1 cellular context compared by ENCODE assay signal in the genomic region with DNA sequence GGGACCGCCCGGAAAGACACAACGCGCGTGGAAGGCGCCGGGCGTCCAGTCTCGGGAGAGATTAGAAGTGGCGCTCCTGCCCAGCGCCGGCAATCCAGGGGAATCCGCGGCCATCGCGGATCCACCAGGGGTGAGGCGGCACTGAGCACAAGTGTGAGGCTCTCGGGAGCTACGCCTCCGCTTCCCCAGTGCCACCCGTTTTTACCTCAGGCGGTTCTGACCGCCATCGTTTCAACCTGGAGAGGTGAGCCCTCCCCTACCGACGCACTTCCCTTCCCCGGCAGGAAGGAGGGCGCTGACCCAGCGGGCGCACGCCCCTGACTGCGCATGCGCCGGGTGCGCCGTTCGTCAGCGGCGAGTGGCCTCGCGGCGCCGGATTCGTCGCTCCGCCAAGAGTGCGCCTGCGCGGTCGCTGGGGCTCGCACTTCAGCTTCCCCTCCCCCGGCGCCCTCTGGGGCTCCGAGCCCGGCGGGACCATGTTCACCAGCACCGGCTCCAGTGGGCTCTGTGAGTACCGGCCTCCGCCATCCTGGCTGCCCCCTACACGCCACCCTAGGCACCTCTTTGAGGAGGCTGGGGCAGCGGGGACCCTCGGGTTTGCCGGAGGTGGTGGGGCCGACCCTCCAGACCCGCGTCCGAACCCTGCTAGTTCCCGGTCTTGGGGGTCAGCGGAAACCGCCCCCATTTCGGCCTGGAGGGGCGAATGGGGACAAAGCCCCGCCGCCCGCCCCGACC.
TF ChIP-seq lines count a peak whose summit lies in the region.

A gene with protein sequence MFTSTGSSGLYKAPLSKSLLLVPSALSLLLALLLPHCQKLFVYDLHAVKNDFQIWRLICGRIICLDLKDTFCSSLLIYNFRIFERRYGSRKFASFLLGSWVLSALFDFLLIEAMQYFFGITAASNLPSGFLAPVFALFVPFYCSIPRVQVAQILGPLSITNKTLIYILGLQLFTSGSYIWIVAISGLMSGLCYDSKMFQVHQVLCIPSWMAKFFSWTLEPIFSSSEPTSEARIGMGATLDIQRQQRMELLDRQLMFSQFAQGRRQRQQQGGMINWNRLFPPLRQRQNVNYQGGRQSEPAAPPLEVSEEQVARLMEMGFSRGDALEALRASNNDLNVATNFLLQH (plus strand): TSS at position 422 of the 735 bp plus-strand sequence. CDS start 55 bp downstream, at position 477.

TF ChIP-seq in K562, 482 proteins besides CTCF, POLR2A, EP300 and RAD21 (continued from another document and continues in another):
- TF ChIP-seq TARDBP (IDR thresholded peaks at IDR 0.05) (no peak), ZNF830 (CRISPR knock-in tag; IDR thresholded peaks at IDR 0.05) (no peak), ZNF133 (CRISPR knock-in tag; IDR thresholded peaks at IDR 0.05) (no peak), BRD9 (IDR thresholded peaks at IDR 0.05; ENCODE audit: low read depth, partially characterized antibody) (peak; percentile 91), CHD2 (IDR thresholded peaks at IDR 0.05; ENCODE audit: low read depth, low read length) (no peak), COPS2 (conservative IDR thresholded peaks at IDR 0.05) (no peak), RNF2 (IDR thresholded peaks at IDR 0.05) (no peak), SIX5 (IDR thresholded peaks at IDR 0.05; ENCODE audit: borderline replicate concordance in 1 of 2, insufficient read depth in 1 of 2, low read depth in 1 of 2, low read length in 2 of 2) (no peak), CREB1 (IDR thresholded peaks at IDR 0.05) (peak; percentile 40), CREB1 (CRISPR knock-in tag; IDR thresholded peaks at IDR 0.05) (no peak), KHSRP (IDR thresholded peaks at IDR 0.05) (no peak), TFAM (CRISPR knock-in tag; conservative IDR thresholded peaks at IDR 0.05) (no peak), EHMT2 (IDR thresholded peaks at IDR 0.05) (no peak), CXXC5 (CRISPR knock-in tag; IDR thresholded peaks at IDR 0.05) (peak; percentile 75), HCFC1 (IDR thresholded peaks at IDR 0.05; ENCODE audit: low read depth, low read length) (peak; percentile 41; the same call in 1 of the 2 replicates), ZNF124 (CRISPR knock-in tag; IDR thresholded peaks at IDR 0.05) (no peak), ZFP36 (IDR thresholded peaks at IDR 0.05; ENCODE audit: low read depth, low read length, partially characterized antibody) (no peak), POLR2B (IDR thresholded peaks at IDR 0.05; ENCODE audit: low read depth, partially characterized antibody) (peak; percentile 98), E2F3 (CRISPR knock-in tag; IDR thresholded peaks at IDR 0.05) (no peak), ETV6 (IDR thresholded peaks at IDR 0.05; ENCODE audit: borderline replicate concordance in 1 of 2, low read depth in 2 of 2, low read length in 1 of 2) (no peak), ETV6 (CRISPR knock-in tag; IDR thresholded peaks at IDR 0.05; ENCODE audit: borderline replicate concordance) (no peak), RBM34 (IDR thresholded peaks at IDR 0.05; ENCODE audit: borderline replicate concordance, insufficient read depth, low read length) (no peak), ZNF23 (CRISPR knock-in tag; IDR thresholded peaks at IDR 0.05) (no peak), TCF3 (CRISPR knock-in tag; IDR thresholded peaks at IDR 0.05) (no peak), PHB (CRISPR knock-in tag; IDR thresholded peaks at IDR 0.05) (no peak), FOXA1 (IDR thresholded peaks at IDR 0.05; ENCODE audit: borderline replicate concordance) (no peak), ZBTB17 (CRISPR knock-in tag; IDR thresholded peaks at IDR 0.05) (0 out of 2 replicates have a peak, but pooled peaks have one; percentile 29), SREBF1 (IDR thresholded peaks at IDR 0.05; ENCODE audit: borderline replicate concordance, low read depth, low read length) (no peak), ESRRB (CRISPR knock-in tag; IDR thresholded peaks at IDR 0.05; ENCODE audit: borderline replicate concordance) (0 out of 2 replicates have a peak, but pooled peaks have one; percentile 30), RUNX1 (IDR thresholded peaks at IDR 0.05; ENCODE audit: low read depth) (no peak), TBP (optimal IDR thresholded peaks at IDR 0.05; ENCODE audit: low read depth, low read length) (peak; percentile 93), RBM25 (IDR thresholded peaks at IDR 0.05; ENCODE audit: low read depth, low read length, severe bottlenecking) (no peak), ZZZ3 (IDR thresholded peaks at IDR 0.05) (peak; percentile 91), ZNF431 (CRISPR knock-in tag; IDR thresholded peaks at IDR 0.05) (peak; percentile 58; the same call in 1 of the 2 replicates), ZNF583 (CRISPR knock-in tag; IDR thresholded peaks at IDR 0.05) (0 out of 2 replicates have a peak, but pooled peaks have one; percentile 61), HNRNPUL1 (IDR thresholded peaks at IDR 0.05; ENCODE audit: low read length) (no peak), OTX1 (CRISPR knock-in tag; IDR thresholded peaks at IDR 0.05) (peak; percentile 85), SUPT5H (IDR thresholded peaks at IDR 0.05) (peak; percentile 98), SAFB (IDR thresholded peaks at IDR 0.05; ENCODE audit: borderline replicate concordance, low read depth, low read length) (peak; percentile 77), DACH1 (IDR thresholded peaks at IDR 0.05; ENCODE audit: partially characterized antibody) (no peak), POLR2G (IDR thresholded peaks at IDR 0.05; ENCODE audit: low read depth, low read length) (peak; percentile 98), MYC (IDR thresholded peaks at IDR 0.05; ENCODE audit: low read depth, low read length) (peak; percentile 95), MYC (CRISPR knock-in tag; IDR thresholded peaks at IDR 0.05; ENCODE audit: borderline replicate concordance, low read depth) (peak; percentile 80; the same call in 1 of the 2 replicates), MEIS2 (IDR thresholded peaks at IDR 0.05; ENCODE audit: partially characterized antibody) (peak; percentile 90), ZNF75A (CRISPR knock-in tag; IDR thresholded peaks at IDR 0.05) (no peak)
- TF ChIP-seq, protein P1, sequence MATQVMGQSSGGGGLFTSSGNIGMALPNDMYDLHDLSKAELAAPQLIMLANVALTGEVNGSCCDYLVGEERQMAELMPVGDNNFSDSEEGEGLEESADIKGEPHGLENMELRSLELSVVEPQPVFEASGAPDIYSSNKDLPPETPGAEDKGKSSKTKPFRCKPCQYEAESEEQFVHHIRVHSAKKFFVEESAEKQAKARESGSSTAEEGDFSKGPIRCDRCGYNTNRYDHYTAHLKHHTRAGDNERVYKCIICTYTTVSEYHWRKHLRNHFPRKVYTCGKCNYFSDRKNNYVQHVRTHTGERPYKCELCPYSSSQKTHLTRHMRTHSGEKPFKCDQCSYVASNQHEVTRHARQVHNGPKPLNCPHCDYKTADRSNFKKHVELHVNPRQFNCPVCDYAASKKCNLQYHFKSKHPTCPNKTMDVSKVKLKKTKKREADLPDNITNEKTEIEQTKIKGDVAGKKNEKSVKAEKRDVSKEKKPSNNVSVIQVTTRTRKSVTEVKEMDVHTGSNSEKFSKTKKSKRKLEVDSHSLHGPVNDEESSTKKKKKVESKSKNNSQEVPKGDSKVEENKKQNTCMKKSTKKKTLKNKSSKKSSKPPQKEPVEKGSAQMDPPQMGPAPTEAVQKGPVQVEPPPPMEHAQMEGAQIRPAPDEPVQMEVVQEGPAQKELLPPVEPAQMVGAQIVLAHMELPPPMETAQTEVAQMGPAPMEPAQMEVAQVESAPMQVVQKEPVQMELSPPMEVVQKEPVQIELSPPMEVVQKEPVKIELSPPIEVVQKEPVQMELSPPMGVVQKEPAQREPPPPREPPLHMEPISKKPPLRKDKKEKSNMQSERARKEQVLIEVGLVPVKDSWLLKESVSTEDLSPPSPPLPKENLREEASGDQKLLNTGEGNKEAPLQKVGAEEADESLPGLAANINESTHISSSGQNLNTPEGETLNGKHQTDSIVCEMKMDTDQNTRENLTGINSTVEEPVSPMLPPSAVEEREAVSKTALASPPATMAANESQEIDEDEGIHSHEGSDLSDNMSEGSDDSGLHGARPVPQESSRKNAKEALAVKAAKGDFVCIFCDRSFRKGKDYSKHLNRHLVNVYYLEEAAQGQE (CRISPR knock-in tag; IDR thresholded peaks at IDR 0.05; ENCODE audit: low read depth), result peak; percentile 57; the same call in 1 of the 2 replicates
- TF ChIP-seq, protein P2, sequence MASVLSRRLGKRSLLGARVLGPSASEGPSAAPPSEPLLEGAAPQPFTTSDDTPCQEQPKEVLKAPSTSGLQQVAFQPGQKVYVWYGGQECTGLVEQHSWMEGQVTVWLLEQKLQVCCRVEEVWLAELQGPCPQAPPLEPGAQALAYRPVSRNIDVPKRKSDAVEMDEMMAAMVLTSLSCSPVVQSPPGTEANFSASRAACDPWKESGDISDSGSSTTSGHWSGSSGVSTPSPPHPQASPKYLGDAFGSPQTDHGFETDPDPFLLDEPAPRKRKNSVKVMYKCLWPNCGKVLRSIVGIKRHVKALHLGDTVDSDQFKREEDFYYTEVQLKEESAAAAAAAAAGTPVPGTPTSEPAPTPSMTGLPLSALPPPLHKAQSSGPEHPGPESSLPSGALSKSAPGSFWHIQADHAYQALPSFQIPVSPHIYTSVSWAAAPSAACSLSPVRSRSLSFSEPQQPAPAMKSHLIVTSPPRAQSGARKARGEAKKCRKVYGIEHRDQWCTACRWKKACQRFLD (CRISPR knock-in tag; IDR thresholded peaks at IDR 0.05), result peak; percentile 8; the same call in 1 of the 2 replicates
- TF ChIP-seq, protein P3, sequence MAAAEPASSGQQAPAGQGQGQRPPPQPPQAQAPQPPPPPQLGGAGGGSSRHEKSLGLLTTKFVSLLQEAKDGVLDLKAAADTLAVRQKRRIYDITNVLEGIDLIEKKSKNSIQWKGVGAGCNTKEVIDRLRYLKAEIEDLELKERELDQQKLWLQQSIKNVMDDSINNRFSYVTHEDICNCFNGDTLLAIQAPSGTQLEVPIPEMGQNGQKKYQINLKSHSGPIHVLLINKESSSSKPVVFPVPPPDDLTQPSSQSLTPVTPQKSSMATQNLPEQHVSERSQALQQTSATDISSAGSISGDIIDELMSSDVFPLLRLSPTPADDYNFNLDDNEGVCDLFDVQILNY (CRISPR knock-in tag; IDR thresholded peaks at IDR 0.05), result peak; percentile 70; the same call in 1 of the 2 replicates
- TF ChIP-seq, protein P4, sequence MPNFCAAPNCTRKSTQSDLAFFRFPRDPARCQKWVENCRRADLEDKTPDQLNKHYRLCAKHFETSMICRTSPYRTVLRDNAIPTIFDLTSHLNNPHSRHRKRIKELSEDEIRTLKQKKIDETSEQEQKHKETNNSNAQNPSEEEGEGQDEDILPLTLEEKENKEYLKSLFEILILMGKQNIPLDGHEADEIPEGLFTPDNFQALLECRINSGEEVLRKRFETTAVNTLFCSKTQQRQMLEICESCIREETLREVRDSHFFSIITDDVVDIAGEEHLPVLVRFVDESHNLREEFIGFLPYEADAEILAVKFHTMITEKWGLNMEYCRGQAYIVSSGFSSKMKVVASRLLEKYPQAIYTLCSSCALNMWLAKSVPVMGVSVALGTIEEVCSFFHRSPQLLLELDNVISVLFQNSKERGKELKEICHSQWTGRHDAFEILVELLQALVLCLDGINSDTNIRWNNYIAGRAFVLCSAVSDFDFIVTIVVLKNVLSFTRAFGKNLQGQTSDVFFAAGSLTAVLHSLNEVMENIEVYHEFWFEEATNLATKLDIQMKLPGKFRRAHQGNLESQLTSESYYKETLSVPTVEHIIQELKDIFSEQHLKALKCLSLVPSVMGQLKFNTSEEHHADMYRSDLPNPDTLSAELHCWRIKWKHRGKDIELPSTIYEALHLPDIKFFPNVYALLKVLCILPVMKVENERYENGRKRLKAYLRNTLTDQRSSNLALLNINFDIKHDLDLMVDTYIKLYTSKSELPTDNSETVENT (CRISPR knock-in tag; IDR thresholded peaks at IDR 0.05), result peak; percentile 82; the same call in 1 of the 2 replicates
- TF ChIP-seq, protein P5, sequence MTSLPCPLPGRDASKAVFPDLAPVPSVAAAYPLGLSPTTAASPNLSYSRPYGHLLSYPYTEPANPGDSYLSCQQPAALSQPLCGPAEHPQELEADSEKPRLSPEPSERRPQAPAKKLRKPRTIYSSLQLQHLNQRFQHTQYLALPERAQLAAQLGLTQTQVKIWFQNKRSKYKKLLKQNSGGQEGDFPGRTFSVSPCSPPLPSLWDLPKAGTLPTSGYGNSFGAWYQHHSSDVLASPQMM (CRISPR knock-in tag; IDR thresholded peaks at IDR 0.05), result no peak
- TF ChIP-seq, protein P6, sequence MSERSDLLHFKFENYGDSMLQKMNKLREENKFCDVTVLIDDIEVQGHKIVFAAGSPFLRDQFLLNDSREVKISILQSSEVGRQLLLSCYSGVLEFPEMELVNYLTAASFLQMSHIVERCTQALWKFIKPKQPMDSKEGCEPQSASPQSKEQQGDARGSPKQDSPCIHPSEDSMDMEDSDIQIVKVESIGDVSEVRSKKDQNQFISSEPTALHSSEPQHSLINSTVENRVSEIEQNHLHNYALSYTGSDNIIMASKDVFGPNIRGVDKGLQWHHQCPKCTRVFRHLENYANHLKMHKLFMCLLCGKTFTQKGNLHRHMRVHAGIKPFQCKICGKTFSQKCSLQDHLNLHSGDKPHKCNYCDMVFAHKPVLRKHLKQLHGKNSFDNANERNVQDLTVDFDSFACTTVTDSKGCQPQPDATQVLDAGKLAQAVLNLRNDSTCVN (CRISPR knock-in tag; IDR thresholded peaks at IDR 0.05), result no peak
- TF ChIP-seq, protein P7, sequence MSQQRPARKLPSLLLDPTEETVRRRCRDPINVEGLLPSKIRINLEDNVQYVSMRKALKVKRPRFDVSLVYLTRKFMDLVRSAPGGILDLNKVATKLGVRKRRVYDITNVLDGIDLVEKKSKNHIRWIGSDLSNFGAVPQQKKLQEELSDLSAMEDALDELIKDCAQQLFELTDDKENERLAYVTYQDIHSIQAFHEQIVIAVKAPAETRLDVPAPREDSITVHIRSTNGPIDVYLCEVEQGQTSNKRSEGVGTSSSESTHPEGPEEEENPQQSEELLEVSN (IDR thresholded peaks at IDR 0.05; ENCODE audit: borderline replicate concordance in 1 of 2, extremely low read depth in 1 of 2, insufficient read depth in 1 of 2, insufficient read length in 1 of 2, low read depth in 1 of 2, low read length in 1 of 2, poor library complexity in 1 of 2, severe bottlenecking in 1 of 2), result peak in 1 of 2 experiments; percentile 28
- TF ChIP-seq, protein P8, sequence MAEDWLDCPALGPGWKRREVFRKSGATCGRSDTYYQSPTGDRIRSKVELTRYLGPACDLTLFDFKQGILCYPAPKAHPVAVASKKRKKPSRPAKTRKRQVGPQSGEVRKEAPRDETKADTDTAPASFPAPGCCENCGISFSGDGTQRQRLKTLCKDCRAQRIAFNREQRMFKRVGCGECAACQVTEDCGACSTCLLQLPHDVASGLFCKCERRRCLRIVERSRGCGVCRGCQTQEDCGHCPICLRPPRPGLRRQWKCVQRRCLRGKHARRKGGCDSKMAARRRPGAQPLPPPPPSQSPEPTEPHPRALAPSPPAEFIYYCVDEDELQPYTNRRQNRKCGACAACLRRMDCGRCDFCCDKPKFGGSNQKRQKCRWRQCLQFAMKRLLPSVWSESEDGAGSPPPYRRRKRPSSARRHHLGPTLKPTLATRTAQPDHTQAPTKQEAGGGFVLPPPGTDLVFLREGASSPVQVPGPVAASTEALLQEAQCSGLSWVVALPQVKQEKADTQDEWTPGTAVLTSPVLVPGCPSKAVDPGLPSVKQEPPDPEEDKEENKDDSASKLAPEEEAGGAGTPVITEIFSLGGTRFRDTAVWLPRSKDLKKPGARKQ (CRISPR knock-in tag; IDR thresholded peaks at IDR 0.05), result no peak
